16 cellular contexts compared by ENCODE assay signal in genomic region chr3:41717591-41718093, GRCh38.
A peak's percentile ranks its signal among the peaks of the same experiment; 100 is the strongest.
DNase-seq lines count a peak whose midpoint lies in the region; ATAC-seq, FAIRE-seq and TF ChIP-seq lines count a peak whose summit lies in the region.
"Had no signal": no experiment of that assay in that cellular context is flagged by ENCODE, and none has a peak within 500 bp of the region (broad histone marks: within the 10 kb centered on the region; RNA-seq: fewer than 3 reads in every experiment).

No MANE protein-coding gene starts in this region.

- TF ChIP-seq EP300 in suprapubic skin (IDR thresholded peaks at IDR 0.05), result no peak

- 56% methylated on average over 7 of the region's 7 CpGs for WGBS in suprapubic skin

- DNase-seq in ELF-1 (ENCODE audit: low read depth, low spot score) (peak; percentile 31), GM18507 (ENCODE audit: extremely low spot score, insufficient read length, low read depth) (no peak), islet precursor cell (peak; percentile 78), T-helper 2 cell (no peak), suprapubic skin (ENCODE audit: low spot score in 2 of 2) (no peak)
- DNase-seq: C1 segment of cervical spinal cord; Calu3; CD4-positive, alpha-beta memory T cell; COR-L47; DMS53; DMS79 treated with DMSO at 0.1 percent for 48 hours; H7; HCEC 1CT had no signal

- no peak overlapping the region for H3K4me3 ChIP-seq in suprapubic skin

- H3K27ac ChIP-seq in suprapubic skin, result no peak overlapping the region

- TF ChIP-seq CTCF in suprapubic skin (IDR thresholded peaks at IDR 0.05), result no peak

- no peak for TF ChIP-seq POLR2A in suprapubic skin (IDR thresholded peaks at IDR 0.05)

- no peak for ATAC-seq in HG03354 (IDR thresholded peaks at IDR 0.05; ENCODE audit: poor library complexity, severe bottlenecking, unreplicated experiment)

- no peaks in the 10 kb centered on the region for H3K27me3 ChIP-seq in suprapubic skin

- H3K36me3 ChIP-seq in suprapubic skin, result no peaks in the 10 kb centered on the region

- H3K4me1 ChIP-seq in suprapubic skin, result no peaks in the 10 kb centered on the region

- FAIRE-seq in GM18507 (lab: Jason Lieb, UNC), result peak; percentile 9
- FAIRE-seq: G401.6, H1 had no signal

- no peaks in the 10 kb centered on the region for H3K9me3 ChIP-seq in suprapubic skin

Comparison
In these comparisons a context has a peak if more than half of its experiments do, and no peak if none do; other contexts are left out.
1. DNase-seq: peak in ELF-1 (single experiment) and islet precursor cell (single experiment); none in GM18507 (single experiment), T-helper 2 cell (0 of 5) and suprapubic skin (0 of 2).